Comparison of ENCODE assay signal across 8 cellular contexts in genomic region chr17:64238449-64238848, GRCh38. TPM values are rescaled to one million over a fixed set of nuclear protein-coding genes. Genes with fewer than 3 reads are reported as not detected.
A peak's percentile ranks its signal among the peaks of the same experiment; 100 is the strongest.
DNase-seq lines count a peak whose midpoint lies in the region; ATAC-seq and TF ChIP-seq lines count a peak whose summit lies in the region.
"Not testable (repeated sequence)": the region's sequence is repeated elsewhere in the genome, so short reads cannot be mapped to it uniquely, and the experiment has no call there.

No MANE protein-coding gene starts in this region.

- peaks cover 35% of the 10 kb centered on the region for H3K4me1 Mint-ChIP-seq in activated CD8-positive, alpha-beta T cell treated with anti-CD3 and anti-CD28 coated beads for 36 hours (ENCODE audit: low read depth)
- peaks cover 45% of the 10 kb centered on the region for H3K4me1 Mint-ChIP-seq in activated T-cell treated with anti-CD3 and anti-CD28 coated beads, Interleukin-2, amount 50 U/mL, for 72 hours (ENCODE audit: low read depth)
- H3K4me1 Mint-ChIP-seq in activated naive CD8-positive, alpha-beta T cell treated with anti-CD3 and anti-CD28 coated beads, Interleukin-2, amount 10 ng/mL, durations not matched to agents 7 days and 5 days: peaks cover 12% of the 10 kb centered on the region
- H3K4me1 Mint-ChIP-seq in mesothelial cell of epicardium: peaks cover 48% of the 10 kb centered on the region
- H3K4me1 Mint-ChIP-seq in stimulated activated naive CD8-positive, alpha-beta T cell treated with anti-CD3 and anti-CD28 coated beads, Interleukin-15, amount 100 ng/mL, for 72 hours: peaks cover 36% of the 10 kb centered on the region

- not testable (repeated sequence) for H3K4me3 ChIP-seq in RWPE2 (ENCODE audit: severe bottlenecking)

- H3K27ac ChIP-seq in RWPE2 (ENCODE audit: poor library complexity, severe bottlenecking): peak overlapping the region; percentile 1

- POLR2A ChIA-PET in activated CD8-positive, alpha-beta T cell treated with anti-CD3 and anti-CD28 coated beads for 36 hours (lab: Charles Lee): interaction anchor here (0.7 to 3.5 kb wide), 3 partner anchors 21 to 92 kb away, joined by 3 to 19 read pairs (median 10); no protein-coding TSS in a partner anchor
- POLR2A ChIA-PET in activated naive CD8-positive, alpha-beta T cell treated with anti-CD3 and anti-CD28 coated beads, Interleukin-2, amount 10 ng/mL, durations not matched to agents 7 days and 5 days (lab: Charles Lee): not testable (repeated sequence)

- H3K36me3 Mint-ChIP-seq in activated CD8-positive, alpha-beta T cell treated with anti-CD3 and anti-CD28 coated beads for 36 hours (ENCODE audit: low read depth): peaks cover 12% of the 10 kb centered on the region
- not testable (repeated sequence) for H3K36me3 Mint-ChIP-seq in activated T-cell treated with anti-CD3 and anti-CD28 coated beads, Interleukin-2, amount 50 U/mL, for 72 hours (ENCODE audit: insufficient read depth in 2 of 2); activated naive CD8-positive, alpha-beta T cell treated with anti-CD3 and anti-CD28 coated beads, Interleukin-2, amount 10 ng/mL, durations not matched to agents 7 days and 5 days; mesothelial cell of epicardium

- H3K4me3 Mint-ChIP-seq in activated CD8-positive, alpha-beta T cell treated with anti-CD3 and anti-CD28 coated beads for 36 hours; activated naive CD8-positive, alpha-beta T cell treated with anti-CD3 and anti-CD28 coated beads, Interleukin-2, amount 10 ng/mL, durations not matched to agents 7 days and 5 days; mesothelial cell of epicardium: not testable (repeated sequence)
- peak overlapping the region; percentile 5 to 38 for H3K4me3 Mint-ChIP-seq in activated T-cell treated with anti-CD3 and anti-CD28 coated beads, Interleukin-2, amount 50 U/mL, for 72 hours
- H3K4me3 Mint-ChIP-seq in stimulated activated naive CD8-positive, alpha-beta T cell treated with anti-CD3 and anti-CD28 coated beads, Interleukin-15, amount 100 ng/mL, for 72 hours: peak overlapping the region in 1 of 2 donors; percentile 27

- peak overlapping the region; percentile 69 for H3K27ac Mint-ChIP-seq in activated CD8-positive, alpha-beta T cell treated with anti-CD3 and anti-CD28 coated beads for 36 hours
- not testable (repeated sequence) for H3K27ac Mint-ChIP-seq in activated T-cell treated with anti-CD3 and anti-CD28 coated beads, Interleukin-2, amount 50 U/mL, for 72 hours; stimulated activated naive CD8-positive, alpha-beta T cell treated with anti-CD3 and anti-CD28 coated beads, Interleukin-15, amount 100 ng/mL, for 72 hours
- peak overlapping the region; percentile 40 for H3K27ac Mint-ChIP-seq in activated naive CD8-positive, alpha-beta T cell treated with anti-CD3 and anti-CD28 coated beads, Interleukin-2, amount 10 ng/mL, durations not matched to agents 7 days and 5 days
- peak overlapping the region; percentile 85 for H3K27ac Mint-ChIP-seq in mesothelial cell of epicardium

- H3K27me3 Mint-ChIP-seq in activated CD8-positive, alpha-beta T cell treated with anti-CD3 and anti-CD28 coated beads for 36 hours; activated T-cell treated with anti-CD3 and anti-CD28 coated beads, Interleukin-2, amount 50 U/mL, for 72 hours (ENCODE audit: low read depth); activated naive CD8-positive, alpha-beta T cell treated with anti-CD3 and anti-CD28 coated beads, Interleukin-2, amount 10 ng/mL, durations not matched to agents 7 days and 5 days; mesothelial cell of epicardium (ENCODE audit: low read depth); stimulated activated naive CD8-positive, alpha-beta T cell treated with anti-CD3 and anti-CD28 coated beads, Interleukin-15, amount 100 ng/mL, for 72 hours: not testable (repeated sequence)

- H3K9me3 ChIP-seq in RWPE2 (ENCODE audit: severe bottlenecking): not testable (repeated sequence)

- CTCF ChIA-PET in activated CD8-positive, alpha-beta T cell treated with anti-CD3 and anti-CD28 coated beads for 36 hours (lab: Charles Lee): interaction anchor here (0.6 to 1.8 kb wide), 7 partner anchors 20 to 107 kb away, joined by 3 to 6 read pairs (median 3); no protein-coding TSS in a partner anchor

- not testable (repeated sequence) for H3K27me3 ChIP-seq in RWPE2 (ENCODE audit: insufficient read depth, poor library complexity, severe bottlenecking)

- H3K36me3 ChIP-seq in RWPE2 (ENCODE audit: low read depth): not testable (repeated sequence)

- not testable (repeated sequence) for DNase-seq in RWPE2 (ENCODE audit: low spot score); activated naive CD8-positive, alpha-beta T cell treated with anti-CD3 and anti-CD28 coated beads, Interleukin-2, amount 10 ng/mL, durations not matched to agents 7 days and 5 days; mesothelial cell of epicardium (ENCODE audit: low spot score in 2 of 2, unreplicated experiment in 2 of 2)
- peak; percentile 76 for DNase-seq in activated CD8-positive, alpha-beta T cell treated with anti-CD3 and anti-CD28 coated beads for 36 hours
- peak; percentile 21 to 34 for DNase-seq in activated T-cell treated with anti-CD3 and anti-CD28 coated beads, Interleukin-2, amount 50 U/mL, for 72 hours
- DNase-seq in stimulated activated CD4-positive, alpha-beta T cell treated with anti-CD3 and anti-CD28 coated beads, Interleukin-12 subunit alpha, Interleukin-12 subunit beta, amount 100 ng/mL, for 48 hours (ENCODE audit: low read depth in 2 of 3, low spot score in 1 of 3): peak; percentile 21 to 42 (median 32)
- peak; percentile 16 to 44 (median 30) for DNase-seq in stimulated activated CD4-positive, alpha-beta T cell treated with anti-CD3 and anti-CD28 coated beads, TNF-alpha, amount 100 ng/mL, for 48 hours (ENCODE audit: low read depth in 3 of 3)
- DNase-seq in stimulated activated naive CD8-positive, alpha-beta T cell treated with anti-CD3 and anti-CD28 coated beads, Interleukin-15, amount 100 ng/mL, for 72 hours: peak; percentile 19 to 57

- not testable (repeated sequence) for ATAC-seq in RWPE2 (ENCODE audit: low read depth); activated naive CD8-positive, alpha-beta T cell treated with anti-CD3 and anti-CD28 coated beads, Interleukin-2, amount 10 ng/mL, durations not matched to agents 7 days and 5 days (ENCODE audit: low read depth)
- ATAC-seq in activated CD8-positive, alpha-beta T cell treated with anti-CD3 and anti-CD28 coated beads for 36 hours: peak; percentile 89
- peak; percentile 56 to 58 for ATAC-seq in activated T-cell treated with anti-CD3 and anti-CD28 coated beads, Interleukin-2, amount 50 U/mL, for 72 hours (replicated peaks in 1 of 2)
- peak; percentile 92 for ATAC-seq in stimulated activated naive CD8-positive, alpha-beta T cell treated with anti-CD3 and anti-CD28 coated beads, Interleukin-15, amount 100 ng/mL, for 72 hours

- intact Hi-C loops in activated CD8-positive, alpha-beta T cell treated with anti-CD3 and anti-CD28 coated beads for 36 hours (cut with micrococcal nuclease): not testable (repeated sequence)

- H3K4me1 ChIP-seq in RWPE2 (ENCODE audit: insufficient read depth, poor library complexity, severe bottlenecking): peaks cover 28% of the 10 kb centered on the region

- TF ChIP-seq CTCF in RWPE2 (IDR thresholded peaks at IDR 0.05; ENCODE audit: poor library complexity, severe bottlenecking); activated CD8-positive, alpha-beta T cell treated with anti-CD3 and anti-CD28 coated beads for 36 hours (IDR thresholded peaks at IDR 0.05); mesothelial cell of epicardium (IDR thresholded peaks at IDR 0.05; ENCODE audit: unreplicated experiment): not testable (repeated sequence)

- not testable (repeated sequence) for H3K9me3 Mint-ChIP-seq in activated CD8-positive, alpha-beta T cell treated with anti-CD3 and anti-CD28 coated beads for 36 hours; activated T-cell treated with anti-CD3 and anti-CD28 coated beads, Interleukin-2, amount 50 U/mL, for 72 hours; activated naive CD8-positive, alpha-beta T cell treated with anti-CD3 and anti-CD28 coated beads, Interleukin-2, amount 10 ng/mL, durations not matched to agents 7 days and 5 days; mesothelial cell of epicardium; stimulated activated naive CD8-positive, alpha-beta T cell treated with anti-CD3 and anti-CD28 coated beads, Interleukin-15, amount 100 ng/mL, for 72 hours

RNA-seq across cellular contexts. Expression of gene TEX2, which starts 24.6 kb away (rescaled TPM):
- total RNA-seq in activated CD8-positive, alpha-beta T cell treated with anti-CD3 and anti-CD28 coated beads for 36 hours: 10 to 100 TPM; 14.0 to 14.5 TPM
- total RNA-seq in activated T-cell treated with anti-CD3 and anti-CD28 coated beads, Interleukin-2, amount 50 U/mL, for 72 hours: 10 to 100 TPM; 10.5 to 15.7 TPM
- total RNA-seq in activated naive CD8-positive, alpha-beta T cell treated with anti-CD3 and anti-CD28 coated beads, Interleukin-2, amount 10 ng/mL, durations not matched to agents 7 days and 5 days: 10 to 100 TPM; 12.0 to 12.8 TPM
- 27.1 to 29.7 TPM (median 27.3 TPM) in 3 replicates for total RNA-seq in mesothelial cell of epicardium
